In genomic region chr4:110049951-110050925, GRCh38 we compare ENCODE assay signal across 8 cellular contexts.
DNase-seq lines count a peak whose midpoint lies in the region; ATAC-seq and TF ChIP-seq lines count a peak whose summit lies in the region.

No MANE protein-coding gene starts in this region.

- no peaks in the 10 kb centered on the region for H3K4me1 ChIP-seq in aorta (ENCODE audit: control insufficient read depth in 1 of 2, insufficient read depth in 2 of 2, low read length in 2 of 2)

- peak; percentile 3 to 10 (median 7) for DNase-seq in activated CD4-positive, CD25-positive, alpha-beta regulatory T cell (lab: John Stamatoyannopoulos, UW)
- peak in 44 of 76 experiments; percentile 1 to 48 (median 15) for DNase-seq in HUDEP-2 (lab: John Stamatoyannopoulos, UW; ENCODE audit: unreplicated experiment in 76 of 76)
- peak in 4 of 5 experiments; percentile 9 to 59 (median 14) for DNase-seq in T-helper 2 cell
- DNase-seq in brain microvascular endothelial cell = peak; percentile 39
- no peak for DNase-seq in kidney epithelial cell (ENCODE audit: low read depth)
- peak; percentile 26 to 38 for DNase-seq in stimulated activated CD4-positive, alpha-beta T cell treated with anti-CD3 and anti-CD28 coated beads, Interleukin-4, amount 100 ng/mL, for 4 hours
- DNase-seq in aorta = no peak

- 61 to 62% methylated on average over 9 of the region's 9 CpGs for WGBS in aorta, 2 donors

- H3K4me3 ChIP-seq in brain microvascular endothelial cell (ENCODE audit: low read depth, low read length) = no peak overlapping the region
- no peak overlapping the region for H3K4me3 ChIP-seq in kidney epithelial cell (ENCODE audit: low read depth, low read length)
- no peak overlapping the region for H3K4me3 ChIP-seq in aorta (ENCODE audit: low read length in 2 of 2)

- in situ Hi-C loops in brain microvascular endothelial cell (cut with HindIII; ENCODE audit: low pct_ligation_motif_present, low sequenced_read_pairs) = no loop called here

- TF ChIP-seq CTCF in brain microvascular endothelial cell (IDR thresholded peaks at IDR 0.05; ENCODE audit: low read depth, low read length, missing control alignments) = peak; percentile 86
- TF ChIP-seq CTCF in kidney epithelial cell (IDR thresholded peaks at IDR 0.05; ENCODE audit: insufficient read depth, low read length, poor library complexity, severe bottlenecking) = peak; percentile 83

- peaks cover 3% of the 10 kb centered on the region for H3K36me3 ChIP-seq in brain microvascular endothelial cell (replicated peaks)
- no peaks in the 10 kb centered on the region for H3K36me3 ChIP-seq in kidney epithelial cell (ENCODE audit: control insufficient read depth, insufficient read depth, low read length)
- no peaks in the 10 kb centered on the region for H3K36me3 ChIP-seq in aorta (ENCODE audit: control insufficient read depth in 1 of 2, insufficient read depth in 2 of 2, low read length in 1 of 2)

- no peak overlapping the region for H3K27ac ChIP-seq in brain microvascular endothelial cell
- H3K27ac ChIP-seq in aorta (ENCODE audit: low read depth in 1 of 2, low read length in 2 of 2) = no peak overlapping the region

- ATAC-seq in activated CD4-positive, CD25-positive, alpha-beta regulatory T cell treated with anti-CD3 and anti-CD28 coated beads, Interleukin-2, amount 50 U/mL, for 24 hours = no peak
- ATAC-seq in aorta (ENCODE audit: low FRiP score) = no peak

- H3K27me3 ChIP-seq in brain microvascular endothelial cell (replicated peaks) = no peaks in the 10 kb centered on the region
- no peaks in the 10 kb centered on the region for H3K27me3 ChIP-seq in kidney epithelial cell (ENCODE audit: control insufficient read depth, insufficient read depth, low read length)
- no peaks in the 10 kb centered on the region for H3K27me3 ChIP-seq in aorta (ENCODE audit: control insufficient read depth in 1 of 2, insufficient read depth in 2 of 2, low read length in 1 of 2)

- intact Hi-C loops in aorta (cut with DNase I) = loop anchor here (1.0 to 2.0 kb wide), 2 partner anchors 161 kb away; no protein-coding TSS in a partner anchor

- H3K9me3 ChIP-seq in aorta (ENCODE audit: control insufficient read depth, low read length) = no peaks in the 10 kb centered on the region

Comparison
In these comparisons a context has a peak if more than half of its experiments do, and no peak if none do; other contexts are left out.
1. DNase-seq: peak in activated CD4-positive, CD25-positive, alpha-beta regulatory T cell (4 of 4), HUDEP-2 (44 of 76), T-helper 2 cell (4 of 5), brain microvascular endothelial cell (single experiment) and stimulated activated CD4-positive, alpha-beta T cell treated with anti-CD3 and anti-CD28 coated beads, Interleukin-4, amount 100 ng/mL, for 4 hours (2 of 2); none in kidney epithelial cell (single experiment) and aorta (0 of 2).